Comparison of ENCODE assay signal across 1 cellular context in genomic region chr5:115430374-115430773, GRCh38.
TF ChIP-seq lines count a peak whose summit lies in the region.

No MANE protein-coding gene starts in this region.

TF ChIP-seq in GM23338, 12 proteins besides CTCF, POLR2A, EP300 and RAD21 (continued from another document):
- TF ChIP-seq ZNF462 (CRISPR knock-in tag; IDR thresholded peaks at IDR 0.05) (no peak), CREB1 (CRISPR knock-in tag; IDR thresholded peaks at IDR 0.05; ENCODE audit: low read depth) (no peak), EZH2phosphoT487 (IDR thresholded peaks at IDR 0.05; ENCODE audit: unreplicated experiment) (no peak), ZNF331 (CRISPR knock-in tag; IDR thresholded peaks at IDR 0.05; ENCODE audit: low read depth) (no peak), NANOG (IDR thresholded peaks at IDR 0.05; ENCODE audit: borderline replicate concordance) (no peak), ETS1 (IDR thresholded peaks at IDR 0.05) (no peak), POLR2AphosphoS5 (IDR thresholded peaks at IDR 0.05; ENCODE audit: low read depth) (no peak)
